In genomic region chr14:31456841-31457664, GRCh38 we compare ENCODE assay signal across 1 cellular context.
TF ChIP-seq lines count a peak whose summit lies in the region.

TSS of gene DTD2 (minus strand) at chr14:31457506. CDS start at chr14:31457393, 113 bp downstream.

TF ChIP-seq in K562, 482 proteins besides CTCF, POLR2A, EP300 and RAD21 (continued from another document and continues in another):
- TF ChIP-seq CEBPZ (IDR thresholded peaks at IDR 0.05; ENCODE audit: borderline replicate concordance, low read depth, low read length) (no peak), E2F6 (IDR thresholded peaks at IDR 0.05; ENCODE audit: borderline replicate concordance in 1 of 2, extremely low read depth in 1 of 2, insufficient read depth in 1 of 2, insufficient read length in 1 of 2, low read depth in 1 of 2, low read length in 1 of 2, poor library complexity in 1 of 2, severe bottlenecking in 1 of 2) (peak; percentile 63 to 72), MTA3 (IDR thresholded peaks at IDR 0.05; ENCODE audit: borderline replicate concordance) (0 out of 2 replicates have a peak, but pooled peaks have one; percentile 61), HNRNPLL (IDR thresholded peaks at IDR 0.05; ENCODE audit: low read depth, low read length, poor library complexity, severe bottlenecking) (peak; percentile 90), ILK (tag; IDR thresholded peaks at IDR 0.05; ENCODE audit: borderline replicate concordance, low read depth) (no peak), CREB3L1 (IDR thresholded peaks at IDR 0.05; ENCODE audit: borderline replicate concordance, low read depth) (peak; percentile 20), CUX1 (CRISPR knock-in tag; IDR thresholded peaks at IDR 0.05) (no peak), ZNF778 (CRISPR knock-in tag; IDR thresholded peaks at IDR 0.05) (no peak), ZNF280A (IDR thresholded peaks at IDR 0.05; ENCODE audit: low read depth, partially characterized antibody) (no peak), TBP (optimal IDR thresholded peaks at IDR 0.05; ENCODE audit: low read depth, low read length) (peak; percentile 72), CBX1 (IDR thresholded peaks at IDR 0.05; ENCODE audit: low read depth) (0 out of 2 replicates have a peak, but pooled peaks have one; percentile 33), PYGO2 (tag; IDR thresholded peaks at IDR 0.05) (no peak), MYNN (IDR thresholded peaks at IDR 0.05) (0 out of 2 replicates have a peak, but pooled peaks have one; percentile 20), MYNN (CRISPR knock-in tag; IDR thresholded peaks at IDR 0.05) (no peak), ETS2 (tag; IDR thresholded peaks at IDR 0.05; ENCODE audit: borderline replicate concordance, poor library complexity, severe bottlenecking) (no peak), ZNF140 (CRISPR knock-in tag; IDR thresholded peaks at IDR 0.05) (no peak), MAZ (CRISPR knock-in tag; conservative IDR thresholded peaks at IDR 0.05 in 1 of 2, IDR thresholded peaks at IDR 0.05 in 1 of 2) (peak; percentile 89 to 93), NR3C1 (CRISPR knock-in tag; IDR thresholded peaks at IDR 0.05) (no peak), ZNF785 (CRISPR knock-in tag; IDR thresholded peaks at IDR 0.05) (no peak), NONO (IDR thresholded peaks at IDR 0.05; ENCODE audit: low read depth in 2 of 2, low read length in 1 of 2) (peak in 1 of 2 experiments; percentile 56; a peak in 1 of 4 replicates), GTF2F1 (IDR thresholded peaks at IDR 0.05; ENCODE audit: low read depth, low read length) (peak; percentile 66; the same call in 1 of the 2 replicates), ZNF449 (CRISPR knock-in tag; IDR thresholded peaks at IDR 0.05) (no peak), CTCFL (IDR thresholded peaks at IDR 0.05; ENCODE audit: borderline replicate concordance, insufficient read depth, low read depth, low read length, poor library complexity, severe bottlenecking) (no peak), KAT7 (CRISPR knock-in tag; IDR thresholded peaks at IDR 0.05; ENCODE audit: borderline replicate concordance) (peak; percentile 83; the same call in 1 of the 2 replicates), TRIM28 (IDR thresholded peaks at IDR 0.05) (no peak), HDAC8 (tag; IDR thresholded peaks at IDR 0.05) (no peak), BCOR (IDR thresholded peaks at IDR 0.05) (peak; percentile 15; the same call in 1 of the 2 replicates), ZBTB5 (IDR thresholded peaks at IDR 0.05) (no peak), FOXJ2 (tag; IDR thresholded peaks at IDR 0.05) (no peak), ZNF232 (CRISPR knock-in tag; IDR thresholded peaks at IDR 0.05) (no peak)
